In genomic region chr2:238242731-238243495, GRCh38 we compare ENCODE assay signal across 11 cellular contexts. TPM values are rescaled to one million over a fixed set of nuclear protein-coding genes. Genes with fewer than 3 reads are reported as not detected.
DNase-seq lines count a peak whose midpoint lies in the region; ATAC-seq and TF ChIP-seq lines count a peak whose summit lies in the region.
"Had no signal": no experiment of that assay in that cellular context is flagged by ENCODE, and none has a peak within 500 bp of the region (broad histone marks: within the 10 kb centered on the region; RNA-seq: fewer than 3 reads in every experiment).

No MANE protein-coding gene starts in this region.

- H3K27ac Mint-ChIP-seq in Calu3 (ENCODE audit: unreplicated experiment) (peak overlapping the region; percentile 0), nephron (peak overlapping the region; percentile 45 to 72 (median 72))
- H3K27ac Mint-ChIP-seq in activated CD4-positive, alpha-beta T cell treated with anti-CD3 and anti-CD28 coated beads, Interleukin-2, amount 10 ng/mL, durations not matched to agents 24 days and 14 days: no peak overlapping the region
- H3K27ac Mint-ChIP-seq: activated naive CD4-positive, alpha-beta T cell treated with anti-CD3 and anti-CD28 coated beads, Interleukin-2, amount 50 U/mL, for 24 hours had no signal

- no peak for TF ChIP-seq EP300 in upper lobe of left lung (IDR thresholded peaks at IDR 0.05)

- H3K27me3 ChIP-seq in upper lobe of left lung: peaks cover 0 to 12% (median 4%) of the 10 kb centered on the region in 4 donors
- no peaks in the 10 kb centered on the region for H3K27me3 ChIP-seq in effector memory CD4-positive, alpha-beta T cell (replicated peaks; ENCODE audit: control insufficient read depth, insufficient read depth, low read length, poor library complexity, severe bottlenecking)

- BruUV-seq in Calu3 (replicated peaks; lab: Mats Ljungman, UMichigan): no TSS peak

- ATAC-seq in upper lobe of left lung (ENCODE audit: low FRiP score in 2 of 2): no peak

- H3K4me1 Mint-ChIP-seq in Calu3 (ENCODE audit: low read depth, unreplicated experiment) (peaks cover 8% of the 10 kb centered on the region), nephron (peaks cover 40% of the 10 kb centered on the region)
- peaks cover 2% of the 10 kb centered on the region for H3K4me1 Mint-ChIP-seq in activated CD4-positive, alpha-beta T cell treated with anti-CD3 and anti-CD28 coated beads, Interleukin-2, amount 10 ng/mL, durations not matched to agents 24 days and 14 days

- CTCF ChIA-PET in Calu3 (lab: Charles Lee): no interaction called here

- no peaks in the 10 kb centered on the region for H3K9me3 ChIP-seq in upper lobe of left lung
- no peaks in the 10 kb centered on the region for H3K9me3 ChIP-seq in effector memory CD4-positive, alpha-beta T cell (ENCODE audit: control insufficient read depth, low read length)

- no peak for DNase-seq in Calu3
- DNase-seq in NCI-H2107 (lab: John Stamatoyannopoulos, UW): peak; percentile 32
- peak; percentile 86 for DNase-seq in coronary artery (ENCODE audit: low spot score)
- no peak for DNase-seq in activated CD4-positive, alpha-beta T cell treated with anti-CD3 and anti-CD28 coated beads, Interleukin-2, amount 10 ng/mL, durations not matched to agents 24 days and 14 days
- no peak for DNase-seq in upper lobe of left lung
- no peak for DNase-seq in GM10266 (ENCODE audit: extremely low spot score)
- no peak for DNase-seq in effector memory CD4-positive, alpha-beta T cell
- DNase-seq: activated CD4-positive, alpha-beta T cell treated with anti-CD3 and anti-CD28 coated beads for 1 hour; retina had no signal

- TF ChIP-seq POLR2A in upper lobe of left lung (IDR thresholded peaks at IDR 0.05): no peak

- peaks cover 14% of the 10 kb centered on the region for H3K27me3 Mint-ChIP-seq in Calu3 (ENCODE audit: unreplicated experiment)
- H3K27me3 Mint-ChIP-seq in nephron (ENCODE audit: low read depth): peaks cover 13% of the 10 kb centered on the region
- peaks cover 23% of the 10 kb centered on the region for H3K27me3 Mint-ChIP-seq in activated CD4-positive, alpha-beta T cell treated with anti-CD3 and anti-CD28 coated beads, Interleukin-2, amount 10 ng/mL, durations not matched to agents 24 days and 14 days
- H3K27me3 Mint-ChIP-seq: activated naive CD4-positive, alpha-beta T cell treated with anti-CD3 and anti-CD28 coated beads, Interleukin-2, amount 50 U/mL, for 24 hours had no signal

- WGBS in upper lobe of left lung, 2 donors: 63 to 72% methylated on average over 5 to 7 of the region's 7 CpGs

- no peak overlapping the region for H3K4me3 Mint-ChIP-seq in Calu3 (ENCODE audit: low read depth, unreplicated experiment)
- peak overlapping the region; percentile 6 to 67 (median 32) for H3K4me3 Mint-ChIP-seq in nephron
- H3K4me3 Mint-ChIP-seq in activated CD4-positive, alpha-beta T cell treated with anti-CD3 and anti-CD28 coated beads, Interleukin-2, amount 10 ng/mL, durations not matched to agents 24 days and 14 days: no peak overlapping the region
- H3K4me3 Mint-ChIP-seq: activated naive CD4-positive, alpha-beta T cell treated with anti-CD3 and anti-CD28 coated beads, Interleukin-2, amount 50 U/mL, for 24 hours had no signal

- peaks cover 25 to 29% (median 27%) of the 10 kb centered on the region in 4 donors for H3K4me1 ChIP-seq in upper lobe of left lung
- peaks cover 13% of the 10 kb centered on the region for H3K4me1 ChIP-seq in effector memory CD4-positive, alpha-beta T cell (ENCODE audit: control insufficient read depth, insufficient read depth, low read length, poor library complexity, severe bottlenecking)

- peaks cover 0 to 30% (median 6%) of the 10 kb centered on the region in 4 donors for H3K36me3 ChIP-seq in upper lobe of left lung
- no peaks in the 10 kb centered on the region for H3K36me3 ChIP-seq in effector memory CD4-positive, alpha-beta T cell (ENCODE audit: control insufficient read depth, insufficient read depth, low read length)

- H3K27ac ChIP-seq in coronary artery (peak overlapping the region; percentile 8 to 74), upper lobe of left lung (peak overlapping the region in 2 of 4 donors; percentile 30 to 39)
- no peak overlapping the region for H3K27ac ChIP-seq in effector memory CD4-positive, alpha-beta T cell (ENCODE audit: insufficient read depth, low read length, poor library complexity, severe bottlenecking)

- no peak overlapping the region for H3K4me3 ChIP-seq in coronary artery
- no peak overlapping the region for H3K4me3 ChIP-seq in upper lobe of left lung
- H3K4me3 ChIP-seq in effector memory CD4-positive, alpha-beta T cell (ENCODE audit: insufficient read depth, low read depth, low read length, poor library complexity, severe bottlenecking): no peak overlapping the region

- intact Hi-C loops in Calu3 (cut with micrococcal nuclease; ENCODE audit: unreplicated experiment): no loop called here
- intact Hi-C loops in activated CD4-positive, alpha-beta T cell treated with anti-CD3 and anti-CD28 coated beads, Interleukin-2, amount 10 ng/mL, durations not matched to agents 24 days and 14 days (cut with micrococcal nuclease): no loop called here

- TF ChIP-seq CTCF in Calu3 (IDR thresholded peaks at IDR 0.05; ENCODE audit: unreplicated experiment) (no peak), coronary artery (IDR thresholded peaks at IDR 0.05) (no peak), nephron (IDR thresholded peaks at IDR 0.05; ENCODE audit: unreplicated experiment in 3 of 3) (no peak), upper lobe of left lung (IDR thresholded peaks at IDR 0.05) (no peak), GM10266 (IDR thresholded peaks at IDR 0.05; ENCODE audit: control insufficient read depth, insufficient read depth, low read depth, missing control alignments) (no peak)

- H3K36me3 Mint-ChIP-seq in Calu3 (ENCODE audit: insufficient read depth, unreplicated experiment) (peaks cover 27% of the 10 kb centered on the region), nephron (ENCODE audit: low read depth) (peaks cover 20% of the 10 kb centered on the region)
- H3K36me3 Mint-ChIP-seq in activated CD4-positive, alpha-beta T cell treated with anti-CD3 and anti-CD28 coated beads, Interleukin-2, amount 10 ng/mL, durations not matched to agents 24 days and 14 days (ENCODE audit: low read depth): peaks cover 19% of the 10 kb centered on the region

- H3K9me3 Mint-ChIP-seq in Calu3 (ENCODE audit: low read depth, unreplicated experiment): no peaks in the 10 kb centered on the region
- no peaks in the 10 kb centered on the region for H3K9me3 Mint-ChIP-seq in nephron
- no peaks in the 10 kb centered on the region for H3K9me3 Mint-ChIP-seq in activated CD4-positive, alpha-beta T cell treated with anti-CD3 and anti-CD28 coated beads, Interleukin-2, amount 10 ng/mL, durations not matched to agents 24 days and 14 days
- H3K9me3 Mint-ChIP-seq: activated naive CD4-positive, alpha-beta T cell treated with anti-CD3 and anti-CD28 coated beads, Interleukin-2, amount 50 U/mL, for 24 hours had no signal

RNA-seq across cellular contexts. Expression of gene HES6, which starts 3.1 kb away (rescaled TPM):
- total RNA-seq in Calu3 (2022) (5.9 and 8.0 TPM in 2 replicates), upper lobe of left lung (10 to 100 TPM in 3 of 6 donors, 1 to 10 TPM in 3; 5.2 to 15.8 (median 9.4) TPM)
- 10.2 and 10.3 TPM in 2 replicates for total RNA-seq in activated CD4-positive, alpha-beta T cell treated with anti-CD3 and anti-CD28 coated beads, Interleukin-2, amount 10 ng/mL, durations not matched to agents 24 days and 14 days

RNA-seq across cellular contexts. Expression of gene ILKAP, which starts 39.4 kb away (rescaled TPM):
- total RNA-seq in Calu3 (2022) (51.3 and 55.4 TPM in 2 replicates), upper lobe of left lung (10 to 100 TPM; 35.2 to 67.1 (median 40.7) TPM)
- total RNA-seq in activated CD4-positive, alpha-beta T cell treated with anti-CD3 and anti-CD28 coated beads, Interleukin-2, amount 10 ng/mL, durations not matched to agents 24 days and 14 days: 74.4 and 77.4 TPM in 2 replicates

RNA-seq across cellular contexts. Expression of gene PER2, which starts 45.5 kb away (rescaled TPM):
- total RNA-seq in Calu3 (2022) (14.0 and 14.8 TPM in 2 replicates), upper lobe of left lung (10 to 100 TPM; 12.9 to 28.7 (median 18.1) TPM)
- 18.3 and 21.9 TPM in 2 replicates for total RNA-seq in activated CD4-positive, alpha-beta T cell treated with anti-CD3 and anti-CD28 coated beads, Interleukin-2, amount 10 ng/mL, durations not matched to agents 24 days and 14 days

Comparison
In these comparisons a context has a peak if more than half of its experiments do, and no peak if none do; other contexts are left out.
1. DNase-seq: peak in NCI-H2107 (single experiment) and coronary artery (single experiment); none in Calu3 (single experiment), activated CD4-positive, alpha-beta T cell treated with anti-CD3 and anti-CD28 coated beads, Interleukin-2, amount 10 ng/mL, durations not matched to agents 24 days and 14 days (single experiment), upper lobe of left lung (0 of 2), GM10266 (single experiment) and effector memory CD4-positive, alpha-beta T cell (0 of 3).
2. H3K4me3 Mint-ChIP-seq: peak in nephron (3 of 3); none in Calu3 (single experiment) and activated CD4-positive, alpha-beta T cell treated with anti-CD3 and anti-CD28 coated beads, Interleukin-2, amount 10 ng/mL, durations not matched to agents 24 days and 14 days (single experiment).